Comparison of ENCODE assay signal across 1 cellular context in genomic region chr16:55498101-55498500, GRCh38.
TF ChIP-seq lines count a peak whose summit lies in the region.

No MANE protein-coding gene starts in this region.

TF ChIP-seq in H1, 55 proteins besides CTCF, POLR2A, EP300 and RAD21:
- TF ChIP-seq SP2 (IDR thresholded peaks at IDR 0.05; ENCODE audit: low read length), result no peak
